In genomic region chr17:83087788-83088360, GRCh38 we compare ENCODE assay signal across 1 cellular context.
TF ChIP-seq lines count a peak whose summit lies in the region.

No MANE protein-coding gene starts in this region.

TF ChIP-seq in K562, 482 proteins besides CTCF, POLR2A, EP300 and RAD21:
- TF ChIP-seq, protein P1, sequence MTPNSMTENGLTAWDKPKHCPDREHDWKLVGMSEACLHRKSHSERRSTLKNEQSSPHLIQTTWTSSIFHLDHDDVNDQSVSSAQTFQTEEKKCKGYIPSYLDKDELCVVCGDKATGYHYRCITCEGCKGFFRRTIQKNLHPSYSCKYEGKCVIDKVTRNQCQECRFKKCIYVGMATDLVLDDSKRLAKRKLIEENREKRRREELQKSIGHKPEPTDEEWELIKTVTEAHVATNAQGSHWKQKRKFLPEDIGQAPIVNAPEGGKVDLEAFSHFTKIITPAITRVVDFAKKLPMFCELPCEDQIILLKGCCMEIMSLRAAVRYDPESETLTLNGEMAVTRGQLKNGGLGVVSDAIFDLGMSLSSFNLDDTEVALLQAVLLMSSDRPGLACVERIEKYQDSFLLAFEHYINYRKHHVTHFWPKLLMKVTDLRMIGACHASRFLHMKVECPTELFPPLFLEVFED (CRISPR knock-in tag; conservative IDR thresholded peaks at IDR 0.05) = no peak
- TF ChIP-seq, protein P2, sequence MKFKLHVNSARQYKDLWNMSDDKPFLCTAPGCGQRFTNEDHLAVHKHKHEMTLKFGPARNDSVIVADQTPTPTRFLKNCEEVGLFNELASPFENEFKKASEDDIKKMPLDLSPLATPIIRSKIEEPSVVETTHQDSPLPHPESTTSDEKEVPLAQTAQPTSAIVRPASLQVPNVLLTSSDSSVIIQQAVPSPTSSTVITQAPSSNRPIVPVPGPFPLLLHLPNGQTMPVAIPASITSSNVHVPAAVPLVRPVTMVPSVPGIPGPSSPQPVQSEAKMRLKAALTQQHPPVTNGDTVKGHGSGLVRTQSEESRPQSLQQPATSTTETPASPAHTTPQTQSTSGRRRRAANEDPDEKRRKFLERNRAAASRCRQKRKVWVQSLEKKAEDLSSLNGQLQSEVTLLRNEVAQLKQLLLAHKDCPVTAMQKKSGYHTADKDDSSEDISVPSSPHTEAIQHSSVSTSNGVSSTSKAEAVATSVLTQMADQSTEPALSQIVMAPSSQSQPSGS (CRISPR knock-in tag; IDR thresholded peaks at IDR 0.05) = no peak
- TF ChIP-seq CTBP1 (IDR thresholded peaks at IDR 0.05; ENCODE audit: borderline replicate concordance) = no peak
- TF ChIP-seq ZNF311 (CRISPR knock-in tag; IDR thresholded peaks at IDR 0.05) = no peak
- TF ChIP-seq ZKSCAN8 (CRISPR knock-in tag; IDR thresholded peaks at IDR 0.05) = no peak
- no peak for TF ChIP-seq RHOXF2B (CRISPR knock-in tag; conservative IDR thresholded peaks at IDR 0.05)
- TF ChIP-seq ZNF146 (CRISPR knock-in tag; IDR thresholded peaks at IDR 0.05; ENCODE audit: unreplicated experiment) = no peak
- TF ChIP-seq ZNF316 (IDR thresholded peaks at IDR 0.05) = peak; percentile 57
- TF ChIP-seq ETS2 (tag; IDR thresholded peaks at IDR 0.05; ENCODE audit: borderline replicate concordance, poor library complexity, severe bottlenecking) = no peak
- no peak for TF ChIP-seq SMARCB1 (IDR thresholded peaks at IDR 0.05; ENCODE audit: insufficient read length, low read depth)
- TF ChIP-seq MBD1 (CRISPR knock-in tag; IDR thresholded peaks at IDR 0.05) = no peak
- no peak for TF ChIP-seq E2F1 (CRISPR knock-in tag; IDR thresholded peaks at IDR 0.05)
- no peak for TF ChIP-seq BMI1 (IDR thresholded peaks at IDR 0.05; ENCODE audit: low read length)
- no peak for TF ChIP-seq RBM22 (IDR thresholded peaks at IDR 0.05; ENCODE audit: low read depth, low read length, poor library complexity, severe bottlenecking)
- no peak for TF ChIP-seq HNRNPH1 (optimal IDR thresholded peaks at IDR 0.05; ENCODE audit: low read depth, low read length)
- TF ChIP-seq MAFG (tag; conservative IDR thresholded peaks at IDR 0.05) = peak; percentile 30; the same call in 1 of the 2 replicates
- no peak for TF ChIP-seq ZFPM2 (CRISPR knock-in tag; IDR thresholded peaks at IDR 0.05)
- TF ChIP-seq ZBTB33 (CRISPR knock-in tag; IDR thresholded peaks at IDR 0.05) = no peak
- no peak for TF ChIP-seq ZNF398 (CRISPR knock-in tag; IDR thresholded peaks at IDR 0.05)
- peak; percentile 5; the same call in 1 of the 2 replicates for TF ChIP-seq MAFF (IDR thresholded peaks at IDR 0.05; ENCODE audit: low read length)
- TF ChIP-seq C11orf30 (IDR thresholded peaks at IDR 0.05; ENCODE audit: low read depth) = peak; percentile 60
- TF ChIP-seq MTF1 (CRISPR knock-in tag; IDR thresholded peaks at IDR 0.05; ENCODE audit: borderline replicate concordance) = no peak
- TF ChIP-seq SRSF9 (IDR thresholded peaks at IDR 0.05; ENCODE audit: borderline replicate concordance, low read depth, low read length) = no peak
- no peak for TF ChIP-seq NR2C2 (CRISPR knock-in tag; IDR thresholded peaks at IDR 0.05)
- TF ChIP-seq NR2C2 (tag; IDR thresholded peaks at IDR 0.05) = no peak
- TF ChIP-seq ZNF696 (CRISPR knock-in tag; conservative IDR thresholded peaks at IDR 0.05) = no peak
- TF ChIP-seq CBX3 (IDR thresholded peaks at IDR 0.05; ENCODE audit: borderline replicate concordance in 1 of 2, low read length in 2 of 2) = no peak
- no peak for TF ChIP-seq FIP1L1 (IDR thresholded peaks at IDR 0.05; ENCODE audit: low read depth, low read length, poor library complexity, severe bottlenecking)
- no peak for TF ChIP-seq MCM7 (IDR thresholded peaks at IDR 0.05)
- no peak for TF ChIP-seq ZNF592 (IDR thresholded peaks at IDR 0.05)
